ENCODE assay signal across 14 cellular contexts in genomic region chr2:196177124-196177523, GRCh38. TPM values are rescaled to one million over a fixed set of nuclear protein-coding genes. Genes with fewer than 3 reads are reported as not detected.
DNase-seq lines count a peak whose midpoint lies in the region; ATAC-seq and TF ChIP-seq lines count a peak whose summit lies in the region.
"Had no signal": no experiment of that assay in that cellular context is flagged by ENCODE, and none has a peak within 500 bp of the region (broad histone marks: within the 10 kb centered on the region; RNA-seq: fewer than 3 reads in every experiment).

No MANE protein-coding gene starts in this region.

- H3F3A ChIP-seq in DOHH2 (ENCODE audit: control insufficient read depth, insufficient read depth), result peaks cover 59% of the 10 kb centered on the region

- no peaks in the 10 kb centered on the region for H3K9me2 ChIP-seq in DOHH2 (replicated peaks; ENCODE audit: control insufficient read depth, low read length)
- H3K9me2 ChIP-seq in Karpas-422 (replicated peaks; ENCODE audit: insufficient read depth, low read length), result no peaks in the 10 kb centered on the region

- H4K20me1 ChIP-seq in DOHH2 (ENCODE audit: control insufficient read depth, insufficient read depth, low read depth, low read length), result no peaks in the 10 kb centered on the region
- peaks cover 11% of the 10 kb centered on the region; the same call in 1 of the 2 replicates for H4K20me1 ChIP-seq in Karpas-422 (ENCODE audit: insufficient read depth, low read depth, low read length)

- H3K9me3 ChIP-seq in DOHH2 (ENCODE audit: control insufficient read depth, insufficient read depth, low read length), result no peaks in the 10 kb centered on the region
- H3K9me3 ChIP-seq in Karpas-422 (ENCODE audit: low read length), result no peaks in the 10 kb centered on the region
- H3K9me3 ChIP-seq: lower lobe of right lung, right lobe of liver had no signal

- H3K4me1 Mint-ChIP-seq in activated CD8-positive, alpha-beta T cell treated with anti-CD3 and anti-CD28 coated beads, Interleukin-2, amount 10 ng/mL, durations not matched to agents 7 days and 5 days (ENCODE audit: low read depth), result peaks cover 80% of the 10 kb centered on the region
- peaks cover 47 to 94% (median 82%) of the 10 kb centered on the region in 4 donors for H3K4me1 Mint-ChIP-seq in naive thymus-derived CD8-positive, alpha-beta T cell

- peaks cover 44% of the 10 kb centered on the region for H3K36me3 Mint-ChIP-seq in activated CD8-positive, alpha-beta T cell treated with anti-CD3 and anti-CD28 coated beads, Interleukin-2, amount 10 ng/mL, durations not matched to agents 7 days and 5 days (ENCODE audit: low read depth)
- H3K36me3 Mint-ChIP-seq in naive thymus-derived CD8-positive, alpha-beta T cell, result no peaks in the 10 kb centered on the region

- H2AFZ ChIP-seq in Karpas-422 (ENCODE audit: low read length), result no peak overlapping the region

- H3K4me1 ChIP-seq in DOHH2 (ENCODE audit: control insufficient read depth, low read length) (peaks cover 92% of the 10 kb centered on the region), Karpas-422 (ENCODE audit: low read length) (peaks cover 74% of the 10 kb centered on the region), foreskin keratinocyte (no peaks in the 10 kb centered on the region)
- H3K4me1 ChIP-seq: right lobe of liver had no signal

- H3K27me3 ChIP-seq in DOHH2 (ENCODE audit: control insufficient read depth, low read length), result no peaks in the 10 kb centered on the region
- H3K27me3 ChIP-seq in Karpas-422 (ENCODE audit: low read length), result no peaks in the 10 kb centered on the region
- H3K27me3 ChIP-seq in foreskin keratinocyte, result no peaks in the 10 kb centered on the region
- H3K27me3 ChIP-seq: right lobe of liver had no signal

- CTCF ChIA-PET in activated CD8-positive, alpha-beta T cell treated with anti-CD3 and anti-CD28 coated beads, Interleukin-2, amount 10 ng/mL, durations not matched to agents 7 days and 5 days (lab: Charles Lee), result interaction anchor here (0.6 to 5.6 kb wide), 15 partner anchors 8 to 518 kb away, joined by 3 to 80 read pairs (median 7); no protein-coding TSS in a partner anchor

- POLR2A ChIA-PET in activated CD8-positive, alpha-beta T cell treated with anti-CD3 and anti-CD28 coated beads, Interleukin-2, amount 10 ng/mL, durations not matched to agents 7 days and 5 days (lab: Charles Lee), result interaction anchor here (0.7 to 11.0 kb wide), 19 partner anchors 8 to 113 kb away, joined by 3 to 348 read pairs (median 21); no protein-coding TSS in a partner anchor
- POLR2A ChIA-PET in naive thymus-derived CD8-positive, alpha-beta T cell (lab: Charles Lee), result interaction anchor here (1.2 to 11.0 kb wide), 20 partner anchors 8 to 99 kb away, joined by 3 to 193 read pairs (median 6); no protein-coding TSS in a partner anchor

- peak overlapping the region; percentile 84 for H3K9ac ChIP-seq in Karpas-422 (ENCODE audit: low read length)

- H3K79me2 ChIP-seq in DOHH2 (ENCODE audit: control insufficient read depth, low read length), result peaks cover 35% of the 10 kb centered on the region
- peaks cover 39% of the 10 kb centered on the region for H3K79me2 ChIP-seq in Karpas-422 (ENCODE audit: low read length)

- peak overlapping the region; percentile 91 for H3K27ac Mint-ChIP-seq in activated CD8-positive, alpha-beta T cell treated with anti-CD3 and anti-CD28 coated beads, Interleukin-2, amount 10 ng/mL, durations not matched to agents 7 days and 5 days
- peak overlapping the region; percentile 91 to 99 (median 96) for H3K27ac Mint-ChIP-seq in naive thymus-derived CD8-positive, alpha-beta T cell

- H3K4me3 Mint-ChIP-seq in activated CD8-positive, alpha-beta T cell treated with anti-CD3 and anti-CD28 coated beads, Interleukin-2, amount 10 ng/mL, durations not matched to agents 7 days and 5 days, result peak overlapping the region; percentile 78
- H3K4me3 Mint-ChIP-seq in naive thymus-derived CD8-positive, alpha-beta T cell, result peak overlapping the region in 9 of 10 donors; percentile 63 to 96 (median 78)

- peak; percentile 85 for DNase-seq in Karpas-422
- no peak for DNase-seq in activated CD8-positive, alpha-beta T cell treated with anti-CD3 and anti-CD28 coated beads, Interleukin-2, amount 10 ng/mL, durations not matched to agents 7 days and 5 days
- DNase-seq in naive thymus-derived CD8-positive, alpha-beta T cell, result peak in 1 of 10 donors; percentile 15
- DNase-seq in SHP77 (lab: John Stamatoyannopoulos, UW), result no peak
- no peak for DNase-seq in COLO829 (ENCODE audit: low spot score)
- DNase-seq in foreskin keratinocyte, result no peak
- DNase-seq: amniotic stem cell, GDM1, lower lobe of right lung, NCI-H1048, right lobe of liver, substantia nigra had no signal

- H3K27me3 Mint-ChIP-seq in activated CD8-positive, alpha-beta T cell treated with anti-CD3 and anti-CD28 coated beads, Interleukin-2, amount 10 ng/mL, durations not matched to agents 7 days and 5 days (ENCODE audit: low read depth), result no peaks in the 10 kb centered on the region
- H3K27me3 Mint-ChIP-seq in naive thymus-derived CD8-positive, alpha-beta T cell, result no peaks in the 10 kb centered on the region

- H3K27ac ChIP-seq in DOHH2 (ENCODE audit: low read depth, low read length), result peak overlapping the region; percentile 99
- peak overlapping the region; percentile 99 for H3K27ac ChIP-seq in Karpas-422 (ENCODE audit: low read length)
- H3K27ac ChIP-seq in foreskin keratinocyte, result no peak overlapping the region
- H3K27ac ChIP-seq: lower lobe of right lung, right lobe of liver had no signal

- ATAC-seq in activated CD8-positive, alpha-beta T cell treated with anti-CD3 and anti-CD28 coated beads, Interleukin-2, amount 10 ng/mL, durations not matched to agents 7 days and 5 days, result no peak
- no peak for ATAC-seq in naive thymus-derived CD8-positive, alpha-beta T cell
- ATAC-seq in foreskin keratinocyte (no peak), GM18867 (IDR thresholded peaks at IDR 0.05; ENCODE audit: unreplicated experiment) (no peak)
- ATAC-seq: lower lobe of right lung, right lobe of liver had no signal

- H3K36me3 ChIP-seq in DOHH2 (ENCODE audit: control insufficient read depth, low read length) (peaks cover 34% of the 10 kb centered on the region), Karpas-422 (ENCODE audit: insufficient read depth, low read length) (peaks cover 18% of the 10 kb centered on the region; the same call in 1 of the 2 replicates)
- H3K36me3 ChIP-seq: lower lobe of right lung, right lobe of liver had no signal

- H3K4me2 ChIP-seq in DOHH2 (ENCODE audit: low read length) (peak overlapping the region; percentile 80), Karpas-422 (ENCODE audit: low read depth, low read length, poor library complexity, severe bottlenecking) (peak overlapping the region; percentile 86)

- no peaks in the 10 kb centered on the region for H3K9me3 Mint-ChIP-seq in activated CD8-positive, alpha-beta T cell treated with anti-CD3 and anti-CD28 coated beads, Interleukin-2, amount 10 ng/mL, durations not matched to agents 7 days and 5 days (ENCODE audit: insufficient read depth)
- no peaks in the 10 kb centered on the region for H3K9me3 Mint-ChIP-seq in naive thymus-derived CD8-positive, alpha-beta T cell

- TF ChIP-seq CTCF in DOHH2 (IDR thresholded peaks at IDR 0.05; ENCODE audit: low read depth, low read length, poor library complexity, severe bottlenecking) (no peak), foreskin keratinocyte (conservative IDR thresholded peaks at IDR 0.05) (no peak)

- H3K4me3 ChIP-seq in DOHH2 (ENCODE audit: low read length) (peak overlapping the region; percentile 72), Karpas-422 (ENCODE audit: low read length) (peak overlapping the region; percentile 72)
- H3K4me3 ChIP-seq: lower lobe of right lung, right lobe of liver had no signal

RNA-seq across cellular contexts. Expression of gene STK17B, which starts 5.7 kb away (rescaled TPM):
- total RNA-seq in Karpas-422 (2014; rRNA removed; shearing (Covaris generic); ENCODE audit: low replicate concordance), result 224 and 353 TPM in 2 replicates
- 100 to 1,000 TPM; 453 to 469 TPM for total RNA-seq in activated CD8-positive, alpha-beta T cell treated with anti-CD3 and anti-CD28 coated beads, Interleukin-2, amount 10 ng/mL, durations not matched to agents 7 days and 5 days
- total RNA-seq in naive thymus-derived CD8-positive, alpha-beta T cell, result 100 to 1,000 TPM; 312 to 331 TPM
- 10 to 100 TPM; 73.5 to 98.3 (median 91.9) TPM for polyA plus RNA-seq in naive thymus-derived CD8-positive, alpha-beta T cell
- 17.4 and 22.5 TPM in 2 replicates for total RNA-seq in foreskin keratinocyte
- 4.8 and 5.0 TPM in 2 replicates for polyA plus RNA-seq in foreskin keratinocyte
